Comparison of ENCODE assay signal across 20 cellular contexts in the genomic region with DNA sequence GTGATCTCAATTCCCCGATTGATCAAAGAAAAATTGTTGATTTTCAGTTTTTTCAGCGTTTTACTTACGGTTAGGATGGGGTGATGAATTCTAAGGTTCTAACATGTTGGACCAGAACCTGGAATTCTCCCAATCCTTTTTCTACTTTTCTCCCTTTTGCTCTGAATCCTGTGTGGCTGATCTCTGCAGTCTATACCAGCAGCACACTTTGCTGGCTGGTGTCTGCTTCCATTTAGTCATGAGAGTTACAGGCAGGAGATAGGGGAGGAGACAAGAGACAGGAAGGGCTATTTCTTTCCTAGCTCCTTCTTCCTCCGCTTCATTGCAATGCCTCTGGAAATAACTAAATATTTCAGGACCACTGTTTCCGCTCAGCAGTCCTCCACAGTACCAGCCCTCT.
A peak's percentile ranks its signal among the peaks of the same experiment; 100 is the strongest.
DNase-seq lines count a peak whose midpoint lies in the region; ATAC-seq and TF ChIP-seq lines count a peak whose summit lies in the region.
"Had no signal": no experiment of that assay in that cellular context is flagged by ENCODE, and none has a peak within 500 bp of the region (broad histone marks: within the 10 kb centered on the region; RNA-seq: fewer than 3 reads in every experiment).

No MANE protein-coding gene starts in this region.

- H2BK15ac ChIP-seq in mesendoderm (replicated peaks; ENCODE audit: low read depth), result no peak overlapping the region

- no peak for ATAC-seq in stimulated activated naive CD8-positive, alpha-beta T cell treated with anti-CD3 and anti-CD28 coated beads, Interleukin-15, amount 100 ng/mL, for 72 hours
- ATAC-seq in left lobe of liver, result no peak
- ATAC-seq: GM12878, HCT116, K562 had no signal

- no peak for DNase-seq in stimulated activated naive CD8-positive, alpha-beta T cell treated with anti-CD3 and anti-CD28 coated beads, Interleukin-15, amount 100 ng/mL, for 72 hours
- DNase-seq in HFFc6 (no peak), mesendoderm (peak; percentile 6), osteocyte (ENCODE audit: extremely low spot score, unreplicated experiment) (no peak), left lobe of liver (ENCODE audit: low spot score) (no peak), NCI-H1105 (lab: John Stamatoyannopoulos, UW) (no peak)
- DNase-seq in stimulated activated naive CD4-positive, alpha-beta T cell (lab: John Stamatoyannopoulos, UW), result no peak
- DNase-seq: ACHN; BE2C; C1 segment of cervical spinal cord; Caco-2; CD4-positive, CD25-positive, alpha-beta regulatory T cell; DMS79; GM23248; H7; IMR-90 had no signal

- H3K56ac ChIP-seq in mesendoderm (ENCODE audit: low read length), result no peak overlapping the region

- no peak overlapping the region for H3K4me2 ChIP-seq in mesendoderm (ENCODE audit: low read length)

- no CpG with 5 or more reads among the region's 5 CpGs for WGBS in mesendoderm (ENCODE audit: extremely low coverage, insufficient coverage, low lambda C conversion rate)

- H3K4ac ChIP-seq in mesendoderm (ENCODE audit: low read depth, low read length), result no peak overlapping the region

- no peaks in the 10 kb centered on the region for H3K79me2 ChIP-seq in mesendoderm (ENCODE audit: control insufficient read depth, insufficient read depth, low read length)

- no peak overlapping the region for H2BK5ac ChIP-seq in mesendoderm (ENCODE audit: low read length)

- H3K27ac ChIP-seq in mesendoderm (ENCODE audit: low read depth, low read length), result no peak overlapping the region
- H3K27ac ChIP-seq: GM23248 had no signal

- no peaks in the 10 kb centered on the region for H3K4me1 Mint-ChIP-seq in stimulated activated naive CD8-positive, alpha-beta T cell treated with anti-CD3 and anti-CD28 coated beads, Interleukin-15, Interleukin-2, amounts not matched to agents 100 ng/mL and 50 ng/mL, for 24 hours (ENCODE audit: low read depth)
- H3K4me1 Mint-ChIP-seq in stimulated activated naive CD8-positive, alpha-beta T cell treated with anti-CD3 and anti-CD28 coated beads, Interleukin-15, amount 100 ng/mL, for 72 hours, result no peaks in the 10 kb centered on the region
- no peaks in the 10 kb centered on the region for H3K4me1 Mint-ChIP-seq in HFFc6 (ENCODE audit: low read depth)
- H3K4me1 Mint-ChIP-seq in osteocyte (ENCODE audit: unreplicated experiment), result peaks cover 32% of the 10 kb centered on the region
- H3K4me1 Mint-ChIP-seq: CD4-positive, CD25-positive, alpha-beta regulatory T cell had no signal

- H3K4me3 Mint-ChIP-seq in stimulated activated naive CD8-positive, alpha-beta T cell treated with anti-CD3 and anti-CD28 coated beads, Interleukin-15, Interleukin-2, amounts not matched to agents 100 ng/mL and 50 ng/mL, for 24 hours, result no peak overlapping the region
- H3K4me3 Mint-ChIP-seq in stimulated activated naive CD8-positive, alpha-beta T cell treated with anti-CD3 and anti-CD28 coated beads, Interleukin-15, amount 100 ng/mL, for 72 hours, result no peak overlapping the region
- H3K4me3 Mint-ChIP-seq in HFFc6, result peak overlapping the region; percentile 19; the same call in 1 of the 2 replicates
- no peak overlapping the region for H3K4me3 Mint-ChIP-seq in osteocyte (ENCODE audit: unreplicated experiment)
- H3K4me3 Mint-ChIP-seq: CD4-positive, CD25-positive, alpha-beta regulatory T cell had no signal

- H3K9me3 Mint-ChIP-seq in stimulated activated naive CD8-positive, alpha-beta T cell treated with anti-CD3 and anti-CD28 coated beads, Interleukin-15, Interleukin-2, amounts not matched to agents 100 ng/mL and 50 ng/mL, for 24 hours, result peaks cover 6% of the 10 kb centered on the region
- peaks cover 5 to 6% of the 10 kb centered on the region in 2 donors for H3K9me3 Mint-ChIP-seq in stimulated activated naive CD8-positive, alpha-beta T cell treated with anti-CD3 and anti-CD28 coated beads, Interleukin-15, amount 100 ng/mL, for 72 hours
- H3K9me3 Mint-ChIP-seq in HFFc6 (peaks cover 27% of the 10 kb centered on the region), osteocyte (ENCODE audit: unreplicated experiment) (no peaks in the 10 kb centered on the region)

- peak overlapping the region; percentile 49 for H3K27ac Mint-ChIP-seq in stimulated activated naive CD8-positive, alpha-beta T cell treated with anti-CD3 and anti-CD28 coated beads, Interleukin-15, Interleukin-2, amounts not matched to agents 100 ng/mL and 50 ng/mL, for 24 hours
- no peak overlapping the region for H3K27ac Mint-ChIP-seq in stimulated activated naive CD8-positive, alpha-beta T cell treated with anti-CD3 and anti-CD28 coated beads, Interleukin-15, amount 100 ng/mL, for 72 hours
- H3K27ac Mint-ChIP-seq in HFFc6, result no peak overlapping the region
- H3K27ac Mint-ChIP-seq in osteocyte (ENCODE audit: unreplicated experiment), result peak overlapping the region; percentile 60
- H3K27ac Mint-ChIP-seq: CD4-positive, CD25-positive, alpha-beta regulatory T cell had no signal

- H3K9ac ChIP-seq in mesendoderm (ENCODE audit: low read length), result no peak overlapping the region
- H3K9ac ChIP-seq: GM23248 had no signal

- no peak overlapping the region for H2AK5ac ChIP-seq in mesendoderm (ENCODE audit: low read length)

- no peaks in the 10 kb centered on the region for H3K36me3 Mint-ChIP-seq in stimulated activated naive CD8-positive, alpha-beta T cell treated with anti-CD3 and anti-CD28 coated beads, Interleukin-15, Interleukin-2, amounts not matched to agents 100 ng/mL and 50 ng/mL, for 24 hours (ENCODE audit: low read depth)
- H3K36me3 Mint-ChIP-seq in HFFc6 (ENCODE audit: low read depth) (no peaks in the 10 kb centered on the region; the same call in 1 of the 2 replicates), osteocyte (ENCODE audit: unreplicated experiment) (no peaks in the 10 kb centered on the region)
- H3K36me3 Mint-ChIP-seq: CD4-positive, CD25-positive, alpha-beta regulatory T cell had no signal

- H3K27me3 Mint-ChIP-seq in stimulated activated naive CD8-positive, alpha-beta T cell treated with anti-CD3 and anti-CD28 coated beads, Interleukin-15, Interleukin-2, amounts not matched to agents 100 ng/mL and 50 ng/mL, for 24 hours, result no peaks in the 10 kb centered on the region
- H3K27me3 Mint-ChIP-seq in stimulated activated naive CD8-positive, alpha-beta T cell treated with anti-CD3 and anti-CD28 coated beads, Interleukin-15, amount 100 ng/mL, for 72 hours, result no peaks in the 10 kb centered on the region
- no peaks in the 10 kb centered on the region; the same call in 1 of the 2 replicates for H3K27me3 Mint-ChIP-seq in HFFc6 (ENCODE audit: insufficient read depth)
- no peaks in the 10 kb centered on the region for H3K27me3 Mint-ChIP-seq in osteocyte (ENCODE audit: unreplicated experiment)
- H3K27me3 Mint-ChIP-seq: CD4-positive, CD25-positive, alpha-beta regulatory T cell had no signal

- no peak overlapping the region for H4K8ac ChIP-seq in mesendoderm (ENCODE audit: low read depth, low read length)

- H3K18ac ChIP-seq in mesendoderm (ENCODE audit: low read length), result no peak overlapping the region

- TF ChIP-seq CTCF in HFFc6 (IDR thresholded peaks at IDR 0.05) (no peak), osteocyte (IDR thresholded peaks at IDR 0.05) (no peak)

- H3K4me1 ChIP-seq in mesendoderm (ENCODE audit: control insufficient read depth, low read depth, low read length), result no peaks in the 10 kb centered on the region
- H3K4me1 ChIP-seq: BE2C, Caco-2 had no signal

- no peaks in the 10 kb centered on the region for H3K36me3 ChIP-seq in mesendoderm (ENCODE audit: control insufficient read depth, insufficient read depth, low read length)
- H3K36me3 ChIP-seq: BE2C had no signal

- H4K5ac ChIP-seq in mesendoderm (ENCODE audit: low read length), result no peak overlapping the region

- no peak overlapping the region for H3K23ac ChIP-seq in mesendoderm (ENCODE audit: low read length)

- no peak overlapping the region for H2BK120ac ChIP-seq in mesendoderm (ENCODE audit: low read depth, low read length)

- no peaks in the 10 kb centered on the region for H3K79me1 ChIP-seq in mesendoderm (ENCODE audit: low read length)

- no peak overlapping the region for H3K4me3 ChIP-seq in mesendoderm (ENCODE audit: low read length)
- H3K4me3 ChIP-seq: GM12878, GM23248, K562 had no signal

- H3K27me3 ChIP-seq in mesendoderm (ENCODE audit: insufficient read depth, low read length, poor library complexity), result no peaks in the 10 kb centered on the region
- H3K27me3 ChIP-seq: BE2C had no signal

Comparison
In these comparisons a context has a peak if more than half of its experiments do, and no peak if none do; other contexts are left out.
1. H3K27ac Mint-ChIP-seq: peak in stimulated activated naive CD8-positive, alpha-beta T cell treated with anti-CD3 and anti-CD28 coated beads, Interleukin-15, Interleukin-2, amounts not matched to agents 100 ng/mL and 50 ng/mL, for 24 hours (single experiment) and osteocyte (single experiment); none in stimulated activated naive CD8-positive, alpha-beta T cell treated with anti-CD3 and anti-CD28 coated beads, Interleukin-15, amount 100 ng/mL, for 72 hours (0 of 2) and HFFc6 (single experiment).